ENCODE assay signal across 13 cellular contexts in genomic region chr20:31516651-31517050, GRCh38. TPM values are rescaled to one million over a fixed set of nuclear protein-coding genes. Genes with fewer than 3 reads are reported as not detected.
DNase-seq lines count a peak whose midpoint lies in the region; ATAC-seq and TF ChIP-seq lines count a peak whose summit lies in the region.
"Had no signal": no experiment of that assay in that cellular context is flagged by ENCODE, and none has a peak within 500 bp of the region (broad histone marks: within the 10 kb centered on the region; RNA-seq: fewer than 3 reads in every experiment).

No MANE protein-coding gene starts in this region.

- H3K27ac Mint-ChIP-seq in endodermal cell: no peak overlapping the region
- no peak overlapping the region for H3K27ac Mint-ChIP-seq in T-helper 2 cell treated with Interferon-gamma antibody and Interleukin-4, amounts not matched to agents 5 μg/mL and 100 μg/mL, for 36 hours
- H3K27ac Mint-ChIP-seq: CD4-positive, alpha-beta T cell; memory B cell had no signal

- DNase-seq in left ventricle myocardium inferior (no peak), heart right ventricle (no peak), OCI-LY7 (ENCODE audit: low spot score) (no peak), endodermal cell (no peak), stomach (no peak), mucosa of descending colon (no peak), NCI-H2171 (lab: John Stamatoyannopoulos, UW) (no peak)
- DNase-seq in T-helper 2 cell treated with Interferon-gamma antibody and Interleukin-4, amounts not matched to agents 5 μg/mL and 100 μg/mL, for 36 hours (ENCODE audit: low spot score): no peak
- DNase-seq: CD4-positive, alpha-beta T cell; KG1; NCI-H2081 treated with DMSO at 0.1 percent for 48 hours; upper lobe of right lung had no signal

- H3K79me2 ChIP-seq in OCI-LY7 (ENCODE audit: insufficient read depth, low read depth, low read length): peaks cover 51% of the 10 kb centered on the region

- H3K36me3 ChIP-seq in left ventricle myocardium inferior (peaks cover 17% of the 10 kb centered on the region), heart right ventricle (peaks cover 0 to 44% (median 0%) of the 10 kb centered on the region in 9 donors), OCI-LY7 (ENCODE audit: insufficient read depth, low read length) (peaks cover 34% of the 10 kb centered on the region), endodermal cell (ENCODE audit: control insufficient read depth, insufficient read depth, low read length) (peaks cover 36% of the 10 kb centered on the region), stomach (peaks cover 0 to 38% (median 31%) of the 10 kb centered on the region in 4 donors), mucosa of descending colon (ENCODE audit: low read depth) (no peaks in the 10 kb centered on the region)
- H3K36me3 ChIP-seq: upper lobe of right lung had no signal

- H3K4me3 Mint-ChIP-seq in endodermal cell: no peak overlapping the region
- H3K4me3 Mint-ChIP-seq in T-helper 2 cell treated with Interferon-gamma antibody and Interleukin-4, amounts not matched to agents 5 μg/mL and 100 μg/mL, for 36 hours: no peak overlapping the region
- H3K4me3 Mint-ChIP-seq: CD4-positive, alpha-beta T cell; memory B cell had no signal

- no peaks in the 10 kb centered on the region for H3K9me2 ChIP-seq in OCI-LY7 (ENCODE audit: insufficient read depth, low read length)

- TF ChIP-seq CTCF in left ventricle myocardium inferior (IDR thresholded peaks at IDR 0.05; ENCODE audit: borderline replicate concordance): no peak
- TF ChIP-seq CTCF in heart right ventricle (IDR thresholded peaks at IDR 0.05): no peak
- TF ChIP-seq CTCF in OCI-LY7 (conservative IDR thresholded peaks at IDR 0.05; ENCODE audit: low read length): no peak
- no peak for TF ChIP-seq CTCF in endodermal cell (conservative IDR thresholded peaks at IDR 0.05)
- no peak for TF ChIP-seq CTCF in stomach (IDR thresholded peaks at IDR 0.05)
- no peak for TF ChIP-seq CTCF in mucosa of descending colon (IDR thresholded peaks at IDR 0.05)

- no peak overlapping the region for H2AFZ ChIP-seq in OCI-LY7 (ENCODE audit: low read length)

- intact Hi-C loops in left ventricle myocardium inferior (cut with micrococcal nuclease) (no loop called here), heart right ventricle (cut with DNase I) (no loop called here), OCI-LY7 (cut with micrococcal nuclease; ENCODE audit: unreplicated experiment) (no loop called here), stomach (cut with DNase I; ENCODE audit: low total_unique reads) (no loop called here), mucosa of descending colon (cut with DNase I, micrococcal nuclease) (no loop called here)

- CTCF ChIA-PET in OCI-LY7 (lab: Charles Lee; ENCODE audit: unreplicated experiment): no interaction called here

- peak overlapping the region; percentile 99; the same call in 1 of the 2 replicates for H3K4me2 ChIP-seq in OCI-LY7 (ENCODE audit: low read length)

- no peak overlapping the region for H3K27ac ChIP-seq in left ventricle myocardium inferior (replicated peaks)
- H3K27ac ChIP-seq in heart right ventricle: peak overlapping the region in 1 of 10 donors; percentile 93
- H3K27ac ChIP-seq in OCI-LY7 (ENCODE audit: low read depth, low read length, poor library complexity, severe bottlenecking): no peak overlapping the region
- no peak overlapping the region for H3K27ac ChIP-seq in endodermal cell (ENCODE audit: low read depth, low read length)
- peak overlapping the region in 4 of 5 donors; percentile 14 to 92 (median 68) for H3K27ac ChIP-seq in stomach
- H3K27ac ChIP-seq: upper lobe of right lung had no signal

- no peaks in the 10 kb centered on the region for H3K27me3 Mint-ChIP-seq in endodermal cell (ENCODE audit: insufficient read depth)
- no peaks in the 10 kb centered on the region for H3K27me3 Mint-ChIP-seq in T-helper 2 cell treated with Interferon-gamma antibody and Interleukin-4, amounts not matched to agents 5 μg/mL and 100 μg/mL, for 36 hours (ENCODE audit: low read depth)
- H3K27me3 Mint-ChIP-seq: CD4-positive, alpha-beta T cell; memory B cell had no signal

- H4K20me1 ChIP-seq in OCI-LY7 (ENCODE audit: insufficient read depth, low read length): no peaks in the 10 kb centered on the region

- peaks cover 26% of the 10 kb centered on the region for H3K36me3 Mint-ChIP-seq in endodermal cell (ENCODE audit: low read depth)
- peaks cover 8% of the 10 kb centered on the region for H3K36me3 Mint-ChIP-seq in T-helper 2 cell treated with Interferon-gamma antibody and Interleukin-4, amounts not matched to agents 5 μg/mL and 100 μg/mL, for 36 hours (ENCODE audit: low read depth)

- H3K4me1 Mint-ChIP-seq in endodermal cell: peaks cover 10% of the 10 kb centered on the region
- H3K4me1 Mint-ChIP-seq in T-helper 2 cell treated with Interferon-gamma antibody and Interleukin-4, amounts not matched to agents 5 μg/mL and 100 μg/mL, for 36 hours (ENCODE audit: low read depth): peaks cover 14% of the 10 kb centered on the region

- H3K9me3 Mint-ChIP-seq in endodermal cell: no peaks in the 10 kb centered on the region
- H3K9me3 Mint-ChIP-seq in T-helper 2 cell treated with Interferon-gamma antibody and Interleukin-4, amounts not matched to agents 5 μg/mL and 100 μg/mL, for 36 hours: no peaks in the 10 kb centered on the region
- H3K9me3 Mint-ChIP-seq: CD4-positive, alpha-beta T cell; memory B cell had no signal

- WGBS in heart right ventricle, 2 donors: 93 to 100% methylated on average over 2 of the region's 2 CpGs
- 70 to 93% methylated on average over 2 of the region's 2 CpGs for WGBS in endodermal cell (ENCODE audit: insufficient coverage in 1 of 2, insufficient read length in 1 of 2), 2 experiments
- WGBS in stomach, 5 donors: 69 to 97% (median 82%) methylated on average over 2 of the region's 2 CpGs

- no TSS peak for BruUV-seq in OCI-LY7 (replicated peaks; lab: Mats Ljungman, UMichigan)

- peak overlapping the region; percentile 99 for H3K4me3 ChIP-seq in left ventricle myocardium inferior
- H3K4me3 ChIP-seq in heart right ventricle: peak overlapping the region in 1 of 10 donors; percentile 88
- no peak overlapping the region for H3K4me3 ChIP-seq in OCI-LY7 (ENCODE audit: low read depth, low read length, poor library complexity, severe bottlenecking)
- peak overlapping the region; percentile 42 for H3K4me3 ChIP-seq in endodermal cell (ENCODE audit: low read length)
- peak overlapping the region in 3 of 4 donors; percentile 92 to 97 (median 92) for H3K4me3 ChIP-seq in stomach
- H3K4me3 ChIP-seq in mucosa of descending colon: no peak overlapping the region

- no peak for TF ChIP-seq POLR2A in stomach (IDR thresholded peaks at IDR 0.05)

- H3K9me3 ChIP-seq in left ventricle myocardium inferior (replicated peaks) (no peaks in the 10 kb centered on the region), heart right ventricle (no peaks in the 10 kb centered on the region), OCI-LY7 (ENCODE audit: low read length) (no peaks in the 10 kb centered on the region), endodermal cell (ENCODE audit: control insufficient read depth, low read length) (no peaks in the 10 kb centered on the region), stomach (no peaks in the 10 kb centered on the region), mucosa of descending colon (no peaks in the 10 kb centered on the region)
- H3K9me3 ChIP-seq: upper lobe of right lung had no signal

- H3K9ac ChIP-seq in endodermal cell (ENCODE audit: extremely low read depth, low read length, poor library complexity, severe bottlenecking): no peak overlapping the region

- H3K27me3 ChIP-seq in left ventricle myocardium inferior (ENCODE audit: low read depth) (no peaks in the 10 kb centered on the region), heart right ventricle (no peaks in the 10 kb centered on the region), endodermal cell (ENCODE audit: control insufficient read depth, insufficient read depth, low read length, poor library complexity, severe bottlenecking) (no peaks in the 10 kb centered on the region), stomach (no peaks in the 10 kb centered on the region)
- H3K27me3 ChIP-seq: upper lobe of right lung had no signal

- peaks cover 67% of the 10 kb centered on the region for H3K4me1 ChIP-seq in left ventricle myocardium inferior
- peaks cover 17 to 74% (median 41%) of the 10 kb centered on the region in 9 donors for H3K4me1 ChIP-seq in heart right ventricle
- H3K4me1 ChIP-seq in OCI-LY7 (ENCODE audit: insufficient read depth, low read length, poor library complexity, severe bottlenecking): peaks cover 16% of the 10 kb centered on the region
- peaks cover 6% of the 10 kb centered on the region for H3K4me1 ChIP-seq in endodermal cell (ENCODE audit: control insufficient read depth, insufficient read depth, low read length)
- H3K4me1 ChIP-seq in stomach: peaks cover 42 to 72% (median 61%) of the 10 kb centered on the region in 4 donors
- peaks cover 28% of the 10 kb centered on the region for H3K4me1 ChIP-seq in mucosa of descending colon (ENCODE audit: low read depth)

- no peak for TF ChIP-seq EP300 in stomach (IDR thresholded peaks at IDR 0.05)

- ATAC-seq in heart right ventricle (no peak), mucosa of descending colon (no peak)

- POLR2A ChIA-PET in OCI-LY7 (lab: Charles Lee): interaction anchor here (1.3 kb wide), 1 partner anchor 35 kb away, joined by 3 read pairs; no protein-coding TSS in a partner anchor

RNA-seq across cellular contexts. Expression of gene HM13, which starts 2.4 kb away (rescaled TPM):
- 39.0 TPM for total RNA-seq in left ventricle myocardium inferior
- total RNA-seq in heart right ventricle: 10 to 100 TPM; 27.5 to 71.6 (median 33.5) TPM
- polyA plus RNA-seq in heart right ventricle: 100 to 1,000 TPM in 1 of 2 donors, 10 to 100 TPM in 1; 65.1 to 102 TPM
- total RNA-seq in OCI-LY7 (2014; rRNA removed; shearing (Covaris generic)): 43.6 and 51.3 TPM in 2 replicates
- 142 and 148 TPM in 2 replicates for total RNA-seq in OCI-LY7 (2022)
- total RNA-seq in endodermal cell: 100 to 1,000 TPM; 120 to 206 TPM
- 85.1 TPM for polyA plus RNA-seq in endodermal cell (2013, experiment 1 of 2)
- polyA plus RNA-seq in endodermal cell (2013, experiment 2 of 2): 81.4 TPM
- 100 to 1,000 TPM in 1 of 5 donors, 10 to 100 TPM in 4; 10.7 to 103 (median 56.9) TPM for total RNA-seq in stomach
- 100 to 1,000 TPM; 119 to 181 (median 165) TPM for polyA plus RNA-seq in stomach
- 100 to 1,000 TPM in 2 of 3 donors, 10 to 100 TPM in 1; 95.6 to 137 (median 109) TPM for total RNA-seq in mucosa of descending colon

RNA-seq across cellular contexts. Expression of gene REM1, which starts 41.6 kb away (rescaled TPM):
- total RNA-seq in left ventricle myocardium inferior: 1.5 TPM
- total RNA-seq in heart right ventricle: 1 to 10 TPM in 7 of 10 donors, under 1 TPM in 3; 0.60 to 3.4 (median 1.3) TPM
- 1 to 10 TPM; 3.9 to 7.2 TPM for polyA plus RNA-seq in heart right ventricle
- total RNA-seq in OCI-LY7 (2014; rRNA removed; shearing (Covaris generic)): not detected in 2 replicates
- not detected in 2 replicates for total RNA-seq in OCI-LY7 (2022)
- not detected for total RNA-seq in endodermal cell
- not detected for polyA plus RNA-seq in endodermal cell (2013, experiment 1 of 2)
- not detected for polyA plus RNA-seq in endodermal cell (2013, experiment 2 of 2)
- 1 to 10 TPM in 2 of 5 donors, not detected in 3; 1.3 to 1.6 TPM for total RNA-seq in stomach
- polyA plus RNA-seq in stomach: 1 to 10 TPM; 1.1 to 2.1 (median 1.1) TPM
- 1 to 10 TPM in 2 of 3 donors, under 1 TPM in 1; 0.46 to 3.5 (median 1.2) TPM for total RNA-seq in mucosa of descending colon
- total RNA-seq: CD4-positive, alpha-beta T cell had no signal

RNA-seq across cellular contexts. Expression of gene DEFB124, which starts 41.7 kb away (rescaled TPM):
- total RNA-seq in left ventricle myocardium inferior (not detected), heart right ventricle (1 to 10 TPM in 2 of 10 donors, not detected in 8; 1.5 to 3.1 TPM), OCI-LY7 (2022) (not detected in 2 replicates), endodermal cell (not detected), stomach (1 to 10 TPM in 1 of 5 donors, not detected in 4; 1.1 TPM), mucosa of descending colon (not detected)
- polyA plus RNA-seq in heart right ventricle (1 to 10 TPM in 1 of 2 donors, under 1 TPM in 1; 0.13 to 1.5 TPM), stomach (under 1 TPM in 1 of 3 donors, not detected in 2; 0.28 TPM)
- not detected in 2 replicates for total RNA-seq in OCI-LY7 (2014; rRNA removed; shearing (Covaris generic))
- polyA plus RNA-seq in endodermal cell (2013, experiment 1 of 2): not detected
- not detected for polyA plus RNA-seq in endodermal cell (2013, experiment 2 of 2)
- total RNA-seq: CD4-positive, alpha-beta T cell; upper lobe of right lung had no signal

Comparison
In these comparisons a context has a peak if more than half of its experiments do, and no peak if none do; other contexts are left out.
1. H3K27ac ChIP-seq: peak in stomach (4 of 5); none in left ventricle myocardium inferior (single experiment), OCI-LY7 (single experiment) and endodermal cell (single experiment).
2. H3K4me3 ChIP-seq: peak in left ventricle myocardium inferior (single experiment), endodermal cell (single experiment) and stomach (3 of 4); none in OCI-LY7 (single experiment) and mucosa of descending colon (single experiment).